Comparison of ENCODE assay signal across 23 cellular contexts in genomic region chr9:121564861-121565260, GRCh38.
DNase-seq lines count a peak whose midpoint lies in the region; ATAC-seq and TF ChIP-seq lines count a peak whose summit lies in the region.
"Had no signal": no experiment of that assay in that cellular context is flagged by ENCODE, and none has a peak within 500 bp of the region (broad histone marks: within the 10 kb centered on the region; RNA-seq: fewer than 3 reads in every experiment).

No MANE protein-coding gene starts in this region.

- POLR2A ChIA-PET in CD8-positive, alpha-beta T cell (lab: Charles Lee): no interaction called here

- WGBS in esophagus, 2 donors: 64 to 67% methylated on average over 6 of the region's 6 CpGs

- H3K4me1 ChIP-seq in esophagus (ENCODE audit: control insufficient read depth in 2 of 2, insufficient read depth in 2 of 2, low read length in 1 of 2): peaks cover 2 to 25% of the 10 kb centered on the region in 2 donors
- H3K4me1 ChIP-seq in CD8-positive, alpha-beta T cell (ENCODE audit: insufficient read depth, low read length): no peaks in the 10 kb centered on the region

- no peaks in the 10 kb centered on the region for H3K9me3 Mint-ChIP-seq in stimulated activated effector memory CD8-positive, alpha-beta T cell treated with anti-CD3 and anti-CD28 coated beads, Interleukin-12 subunit alpha, Interleukin-12 subunit beta, amount 100 ng/mL, for 72 hours
- no peaks in the 10 kb centered on the region for H3K9me3 Mint-ChIP-seq in CD8-positive, alpha-beta T cell
- H3K9me3 Mint-ChIP-seq: stimulated activated naive CD8-positive, alpha-beta T cell treated with anti-CD3 and anti-CD28 coated beads, Interleukin-15, Interleukin-2, amounts not matched to agents 100 ng/mL and 50 ng/mL, for 24 hours had no signal

- peak overlapping the region; percentile 5 for H3K27ac Mint-ChIP-seq in stimulated activated effector memory CD8-positive, alpha-beta T cell treated with anti-CD3 and anti-CD28 coated beads, Interleukin-12 subunit alpha, Interleukin-12 subunit beta, amount 100 ng/mL, for 72 hours
- no peak overlapping the region for H3K27ac Mint-ChIP-seq in CD8-positive, alpha-beta T cell
- H3K27ac Mint-ChIP-seq: activated naive CD8-positive, alpha-beta T cell; stimulated activated naive CD8-positive, alpha-beta T cell treated with anti-CD3 and anti-CD28 coated beads, Interleukin-15, Interleukin-2, amounts not matched to agents 100 ng/mL and 50 ng/mL, for 24 hours had no signal

- CTCF ChIA-PET in CD8-positive, alpha-beta T cell (lab: Charles Lee): interaction anchor here (0.9 kb wide), 1 partner anchor 15 kb away, joined by 3 read pairs; no protein-coding TSS in a partner anchor

- H3K4me3 Mint-ChIP-seq in stimulated activated effector memory CD8-positive, alpha-beta T cell treated with anti-CD3 and anti-CD28 coated beads, Interleukin-12 subunit alpha, Interleukin-12 subunit beta, amount 100 ng/mL, for 72 hours: no peak overlapping the region
- no peak overlapping the region for H3K4me3 Mint-ChIP-seq in CD8-positive, alpha-beta T cell
- H3K4me3 Mint-ChIP-seq: activated naive CD8-positive, alpha-beta T cell; stimulated activated naive CD8-positive, alpha-beta T cell treated with anti-CD3 and anti-CD28 coated beads, Interleukin-15, Interleukin-2, amounts not matched to agents 100 ng/mL and 50 ng/mL, for 24 hours had no signal

- peaks cover 17% of the 10 kb centered on the region for H3K4me1 Mint-ChIP-seq in stimulated activated effector memory CD8-positive, alpha-beta T cell treated with anti-CD3 and anti-CD28 coated beads, Interleukin-12 subunit alpha, Interleukin-12 subunit beta, amount 100 ng/mL, for 72 hours
- H3K4me1 Mint-ChIP-seq in CD8-positive, alpha-beta T cell (ENCODE audit: low read depth): no peaks in the 10 kb centered on the region

- TF ChIP-seq CTCF in CD8-positive, alpha-beta T cell (IDR thresholded peaks at IDR 0.05): no peak

- H3K36me3 Mint-ChIP-seq in stimulated activated effector memory CD8-positive, alpha-beta T cell treated with anti-CD3 and anti-CD28 coated beads, Interleukin-12 subunit alpha, Interleukin-12 subunit beta, amount 100 ng/mL, for 72 hours: no peaks in the 10 kb centered on the region
- no peaks in the 10 kb centered on the region for H3K36me3 Mint-ChIP-seq in CD8-positive, alpha-beta T cell
- H3K36me3 Mint-ChIP-seq: activated naive CD8-positive, alpha-beta T cell had no signal

- intact Hi-C loops in CD8-positive, alpha-beta T cell (cut with DNase I, micrococcal nuclease): no loop called here

- no peak for ATAC-seq in stimulated activated effector memory CD8-positive, alpha-beta T cell treated with anti-CD3 and anti-CD28 coated beads, Interleukin-12 subunit alpha, Interleukin-12 subunit beta, amount 100 ng/mL, for 72 hours
- ATAC-seq in GM19035 (IDR thresholded peaks at IDR 0.05; ENCODE audit: unreplicated experiment) (no peak), HG03135 (IDR thresholded peaks at IDR 0.05; ENCODE audit: unreplicated experiment) (no peak)
- no peak for ATAC-seq in CD8-positive, alpha-beta T cell

- DNase-seq in DMS53 (lab: John Stamatoyannopoulos, UW) (peak; percentile 39), DMS53 treated with DMSO at 0.1 percent for 48 hours (lab: John Stamatoyannopoulos, UW; ENCODE audit: unreplicated experiment) (no peak), NCI-H69 (lab: John Stamatoyannopoulos, UW) (peak; percentile 76)
- no peak for DNase-seq in stimulated activated effector memory CD8-positive, alpha-beta T cell treated with anti-CD3 and anti-CD28 coated beads, Interleukin-12 subunit alpha, Interleukin-12 subunit beta, amount 100 ng/mL, for 72 hours (ENCODE audit: low spot score in 2 of 2)
- DNase-seq in CD8-positive, alpha-beta T cell: no peak
- DNase-seq: 8988T; activated CD4-positive, alpha-beta T cell treated with anti-CD3 and anti-CD28 coated beads, Interleukin-2, amount 50 U/mL, for 1 hour; effector CD4-positive, alpha-beta T cell; esophagus squamous epithelium; kidney; NCI-H1105; NCI-H2081; NCI-H510A; RPMI8226; stimulated activated CD4-positive, alpha-beta T cell treated with anti-CD3 and anti-CD28 coated beads, Interleukin-4, amount 100 ng/mL, for 24 hours; tibial artery had no signal

- H3K27me3 Mint-ChIP-seq in CD8-positive, alpha-beta T cell (ENCODE audit: low read depth): peaks cover 6% of the 10 kb centered on the region
- H3K27me3 Mint-ChIP-seq: activated naive CD8-positive, alpha-beta T cell had no signal

- H3K9me3 ChIP-seq in esophagus (ENCODE audit: control insufficient read depth in 2 of 2, insufficient read depth in 1 of 2, low read depth in 1 of 2, low read length in 1 of 2): no peaks in the 10 kb centered on the region
- no peaks in the 10 kb centered on the region for H3K9me3 ChIP-seq in CD8-positive, alpha-beta T cell (ENCODE audit: low read length)
- H3K9me3 ChIP-seq: esophagus squamous epithelium, SK-N-SH, tibial artery had no signal

- H3K4me3 ChIP-seq in esophagus (ENCODE audit: low read depth in 1 of 2, low read length in 2 of 2): no peak overlapping the region
- H3K4me3 ChIP-seq in CD8-positive, alpha-beta T cell (ENCODE audit: low read depth, low read length): no peak overlapping the region
- H3K4me3 ChIP-seq: esophagus squamous epithelium, tibial artery had no signal

- H3K27ac ChIP-seq in esophagus (ENCODE audit: low read depth in 2 of 2, low read length in 1 of 2): peak overlapping the region; percentile 25 to 62
- H3K27ac ChIP-seq in CD8-positive, alpha-beta T cell (ENCODE audit: low read depth, low read length): no peak overlapping the region
- H3K27ac ChIP-seq: tibial artery, VCaP had no signal

- no peaks in the 10 kb centered on the region for H3K36me3 ChIP-seq in esophagus (ENCODE audit: control insufficient read depth in 2 of 2, insufficient read depth in 2 of 2, low read length in 1 of 2)
- H3K36me3 ChIP-seq in CD8-positive, alpha-beta T cell (ENCODE audit: insufficient read depth, low read length): no peaks in the 10 kb centered on the region
- H3K36me3 ChIP-seq: esophagus squamous epithelium, tibial artery had no signal

- no peaks in the 10 kb centered on the region for H3K27me3 ChIP-seq in esophagus (ENCODE audit: control insufficient read depth in 1 of 2, insufficient read depth in 2 of 2, low read length in 2 of 2)
- no peaks in the 10 kb centered on the region for H3K27me3 ChIP-seq in CD8-positive, alpha-beta T cell (ENCODE audit: insufficient read depth, low read length)
- H3K27me3 ChIP-seq: esophagus squamous epithelium, tibial artery had no signal

Comparison
In these comparisons a context has a peak if more than half of its experiments do, and no peak if none do; other contexts are left out.
1. DNase-seq: peak in DMS53 (single experiment) and NCI-H69 (single experiment); none in DMS53 treated with DMSO at 0.1 percent for 48 hours (single experiment), stimulated activated effector memory CD8-positive, alpha-beta T cell treated with anti-CD3 and anti-CD28 coated beads, Interleukin-12 subunit alpha, Interleukin-12 subunit beta, amount 100 ng/mL, for 72 hours (0 of 2) and CD8-positive, alpha-beta T cell (0 of 7).